In genomic region chr19:48445606-48446481, GRCh38 we compare ENCODE assay signal across 1 cellular context.
TF ChIP-seq lines count a peak whose summit lies in the region.

Gene GRWD1 (plus strand): TSS chr19:48445983. CDS start chr19:48446006, 23 bp downstream.

TF ChIP-seq in HepG2, 621 proteins besides CTCF, POLR2A, EP300 and RAD21 (continued from another document and continues in another):
- no peak for TF ChIP-seq ZNF431 (CRISPR knock-in tag; IDR thresholded peaks at IDR 0.05; ENCODE audit: borderline replicate concordance, low read depth)
- TF ChIP-seq MXD4 (CRISPR knock-in tag; IDR thresholded peaks at IDR 0.05): peak; percentile 98
- TF ChIP-seq ZNF160 (CRISPR knock-in tag; IDR thresholded peaks at IDR 0.05): no peak
- no peak for TF ChIP-seq LCORL (IDR thresholded peaks at IDR 0.05)
- peak; percentile 49; the same call in 1 of the 2 replicates for TF ChIP-seq LCORL (CRISPR knock-in tag; IDR thresholded peaks at IDR 0.05)
- TF ChIP-seq ZNF263 (CRISPR knock-in tag; IDR thresholded peaks at IDR 0.05): 0 out of 2 replicates have a peak, but pooled peaks have one; percentile 31
- no peak for TF ChIP-seq ZSCAN30 (CRISPR knock-in tag; IDR thresholded peaks at IDR 0.05)
- peak; percentile 98 for TF ChIP-seq MAX (IDR thresholded peaks at IDR 0.05)
- no peak for TF ChIP-seq CCAR2 (optimal IDR thresholded peaks at IDR 0.05; ENCODE audit: low read depth, low read length)
- no peak; the same call in 1 of the 2 replicates for TF ChIP-seq RXRA (CRISPR knock-in tag; IDR thresholded peaks at IDR 0.05)
- no peak for TF ChIP-seq MBNL3 (CRISPR knock-in tag; conservative IDR thresholded peaks at IDR 0.05)
- TF ChIP-seq ZNF318 (CRISPR knock-in tag; IDR thresholded peaks at IDR 0.05): no peak
- TF ChIP-seq ZNF720 (CRISPR knock-in tag; IDR thresholded peaks at IDR 0.05): no peak
- TF ChIP-seq ZNF891 (CRISPR knock-in tag; IDR thresholded peaks at IDR 0.05): peak; percentile 86
- TF ChIP-seq DMAP1 (CRISPR knock-in tag; IDR thresholded peaks at IDR 0.05): peak; percentile 98
- TF ChIP-seq ZNF451 (CRISPR knock-in tag; IDR thresholded peaks at IDR 0.05): no peak
- TF ChIP-seq TFDP1 (CRISPR knock-in tag; IDR thresholded peaks at IDR 0.05; ENCODE audit: borderline replicate concordance): peak; percentile 50; the same call in 1 of the 2 replicates
- TF ChIP-seq GRHL1 (CRISPR knock-in tag; conservative IDR thresholded peaks at IDR 0.05): no peak
- no peak for TF ChIP-seq MTF2 (CRISPR knock-in tag; IDR thresholded peaks at IDR 0.05; ENCODE audit: borderline replicate concordance)
- peak; percentile 96 for TF ChIP-seq ELF4 (CRISPR knock-in tag; IDR thresholded peaks at IDR 0.05; ENCODE audit: borderline replicate concordance)
- TF ChIP-seq GTF2F1 (IDR thresholded peaks at IDR 0.05; ENCODE audit: low read length): no peak
- TF ChIP-seq FOXP1 (IDR thresholded peaks at IDR 0.05): no peak
- TF ChIP-seq FOXP1 (CRISPR knock-in tag; IDR thresholded peaks at IDR 0.05): no peak
- TF ChIP-seq ZNF674 (CRISPR knock-in tag; IDR thresholded peaks at IDR 0.05; ENCODE audit: low read depth): no peak
- TF ChIP-seq ARNT (IDR thresholded peaks at IDR 0.05): no peak
- 0 out of 2 replicates have a peak, but pooled peaks have one; percentile 70 for TF ChIP-seq MEIS2 (CRISPR knock-in tag; IDR thresholded peaks at IDR 0.05)
- TF ChIP-seq ZNF629 (CRISPR knock-in tag; conservative IDR thresholded peaks at IDR 0.05): no peak
- peak; percentile 53 for TF ChIP-seq ZGPAT (CRISPR knock-in tag; IDR thresholded peaks at IDR 0.05)
- TF ChIP-seq SMC3 (IDR thresholded peaks at IDR 0.05; ENCODE audit: low read length): no peak
- 0 out of 2 replicates have a peak, but pooled peaks have one; percentile 55 for TF ChIP-seq TBP (CRISPR knock-in tag; IDR thresholded peaks at IDR 0.05)
- TF ChIP-seq ZNF414 (CRISPR knock-in tag; IDR thresholded peaks at IDR 0.05): 0 out of 2 replicates have a peak, but pooled peaks have one; percentile 48
- no peak for TF ChIP-seq MAZ (IDR thresholded peaks at IDR 0.05; ENCODE audit: borderline replicate concordance, low read depth, low read length)
- peak; percentile 65; the same call in 1 of the 2 replicates for TF ChIP-seq MAZ (CRISPR knock-in tag; IDR thresholded peaks at IDR 0.05; ENCODE audit: low read depth)
- 0 out of 2 replicates have a peak, but pooled peaks have one; percentile 3 for TF ChIP-seq SP4 (CRISPR knock-in tag; IDR thresholded peaks at IDR 0.05)
- no peak for TF ChIP-seq ZBTB46 (CRISPR knock-in tag; IDR thresholded peaks at IDR 0.05; ENCODE audit: borderline replicate concordance)
- no peak for TF ChIP-seq ATF7-NPFF (CRISPR knock-in tag; IDR thresholded peaks at IDR 0.05; ENCODE audit: low read depth)
- no peak for TF ChIP-seq FOXM1 (CRISPR knock-in tag; IDR thresholded peaks at IDR 0.05)
- peak; percentile 89 for TF ChIP-seq ATF1 (CRISPR knock-in tag; IDR thresholded peaks at IDR 0.05)
- 0 out of 2 replicates have a peak, but pooled peaks have one; percentile 45 for TF ChIP-seq NFATC3 (CRISPR knock-in tag; IDR thresholded peaks at IDR 0.05)
- no peak for TF ChIP-seq ZNF646 (CRISPR knock-in tag; IDR thresholded peaks at IDR 0.05)
